1 cellular context compared by ENCODE assay signal in the genomic region with DNA sequence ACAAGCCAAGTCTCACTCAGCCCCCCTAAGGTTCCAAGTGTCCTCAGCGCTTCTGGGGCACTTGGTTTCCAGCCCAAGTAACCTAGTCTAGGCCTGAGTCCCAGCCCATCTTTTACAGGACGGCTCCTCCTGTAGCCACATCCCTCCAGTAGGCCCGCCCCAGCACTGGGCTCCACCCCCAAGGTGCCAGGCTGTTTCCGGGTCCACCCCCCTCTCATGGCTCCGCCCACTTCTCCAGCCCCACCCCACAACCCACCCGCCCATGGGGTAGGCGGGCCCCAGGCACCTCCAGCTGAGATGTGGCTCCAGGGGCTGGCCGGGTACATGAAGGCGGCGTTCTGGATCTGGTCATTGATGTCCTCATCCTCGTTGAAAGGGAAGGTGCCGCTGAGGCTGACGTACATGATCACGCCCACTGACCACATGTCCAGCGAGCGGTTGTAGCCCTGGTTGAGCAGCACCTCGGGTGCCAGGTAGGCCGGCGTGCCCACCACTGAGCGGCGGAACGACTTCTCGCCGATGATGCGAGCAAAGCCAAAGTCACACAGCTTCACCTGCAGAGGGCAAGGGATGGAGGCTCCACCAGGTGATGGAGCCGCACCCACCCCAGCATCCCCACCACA.
TF ChIP-seq lines count a peak whose summit lies in the region.

No MANE protein-coding gene starts in this region.

TF ChIP-seq in HepG2, 621 proteins besides CTCF, POLR2A, EP300 and RAD21:
- TF ChIP-seq ZNF546 (CRISPR knock-in tag; conservative IDR thresholded peaks at IDR 0.05) (no peak), ZNF329 (CRISPR knock-in tag; IDR thresholded peaks at IDR 0.05; ENCODE audit: low read depth) (no peak), ZBTB1 (CRISPR knock-in tag; IDR thresholded peaks at IDR 0.05; ENCODE audit: borderline replicate concordance) (no peak), HNRNPK (IDR thresholded peaks at IDR 0.05; ENCODE audit: low read depth, low read length, poor library complexity, severe bottlenecking) (no peak), NR2F2 (IDR thresholded peaks at IDR 0.05; ENCODE audit: borderline replicate concordance, low read depth) (no peak), HNRNPUL1 (IDR thresholded peaks at IDR 0.05; ENCODE audit: low read depth, low read length) (no peak), TBP (CRISPR knock-in tag; IDR thresholded peaks at IDR 0.05) (no peak), ZSCAN25 (CRISPR knock-in tag; IDR thresholded peaks at IDR 0.05) (no peak), ZNF317 (CRISPR knock-in tag; IDR thresholded peaks at IDR 0.05) (no peak), ZBTB20 (CRISPR knock-in tag; IDR thresholded peaks at IDR 0.05; ENCODE audit: borderline replicate concordance, low read depth) (no peak)
- TF ChIP-seq, protein P1, sequence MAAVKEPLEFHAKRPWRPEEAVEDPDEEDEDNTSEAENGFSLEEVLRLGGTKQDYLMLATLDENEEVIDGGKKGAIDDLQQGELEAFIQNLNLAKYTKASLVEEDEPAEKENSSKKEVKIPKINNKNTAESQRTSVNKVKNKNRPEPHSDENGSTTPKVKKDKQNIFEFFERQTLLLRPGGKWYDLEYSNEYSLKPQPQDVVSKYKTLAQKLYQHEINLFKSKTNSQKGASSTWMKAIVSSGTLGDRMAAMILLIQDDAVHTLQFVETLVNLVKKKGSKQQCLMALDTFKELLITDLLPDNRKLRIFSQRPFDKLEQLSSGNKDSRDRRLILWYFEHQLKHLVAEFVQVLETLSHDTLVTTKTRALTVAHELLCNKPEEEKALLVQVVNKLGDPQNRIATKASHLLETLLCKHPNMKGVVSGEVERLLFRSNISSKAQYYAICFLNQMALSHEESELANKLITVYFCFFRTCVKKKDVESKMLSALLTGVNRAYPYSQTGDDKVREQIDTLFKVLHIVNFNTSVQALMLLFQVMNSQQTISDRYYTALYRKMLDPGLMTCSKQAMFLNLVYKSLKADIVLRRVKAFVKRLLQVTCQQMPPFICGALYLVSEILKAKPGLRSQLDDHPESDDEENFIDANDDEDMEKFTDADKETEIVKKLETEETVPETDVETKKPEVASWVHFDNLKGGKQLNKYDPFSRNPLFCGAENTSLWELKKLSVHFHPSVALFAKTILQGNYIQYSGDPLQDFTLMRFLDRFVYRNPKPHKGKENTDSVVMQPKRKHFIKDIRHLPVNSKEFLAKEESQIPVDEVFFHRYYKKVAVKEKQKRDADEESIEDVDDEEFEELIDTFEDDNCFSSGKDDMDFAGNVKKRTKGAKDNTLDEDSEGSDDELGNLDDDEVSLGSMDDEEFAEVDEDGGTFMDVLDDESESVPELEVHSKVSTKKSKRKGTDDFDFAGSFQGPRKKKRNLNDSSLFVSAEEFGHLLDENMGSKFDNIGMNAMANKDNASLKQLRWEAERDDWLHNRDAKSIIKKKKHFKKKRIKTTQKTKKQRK (IDR thresholded peaks at IDR 0.05; ENCODE audit: low read length), result no peak
- TF ChIP-seq, protein P2, sequence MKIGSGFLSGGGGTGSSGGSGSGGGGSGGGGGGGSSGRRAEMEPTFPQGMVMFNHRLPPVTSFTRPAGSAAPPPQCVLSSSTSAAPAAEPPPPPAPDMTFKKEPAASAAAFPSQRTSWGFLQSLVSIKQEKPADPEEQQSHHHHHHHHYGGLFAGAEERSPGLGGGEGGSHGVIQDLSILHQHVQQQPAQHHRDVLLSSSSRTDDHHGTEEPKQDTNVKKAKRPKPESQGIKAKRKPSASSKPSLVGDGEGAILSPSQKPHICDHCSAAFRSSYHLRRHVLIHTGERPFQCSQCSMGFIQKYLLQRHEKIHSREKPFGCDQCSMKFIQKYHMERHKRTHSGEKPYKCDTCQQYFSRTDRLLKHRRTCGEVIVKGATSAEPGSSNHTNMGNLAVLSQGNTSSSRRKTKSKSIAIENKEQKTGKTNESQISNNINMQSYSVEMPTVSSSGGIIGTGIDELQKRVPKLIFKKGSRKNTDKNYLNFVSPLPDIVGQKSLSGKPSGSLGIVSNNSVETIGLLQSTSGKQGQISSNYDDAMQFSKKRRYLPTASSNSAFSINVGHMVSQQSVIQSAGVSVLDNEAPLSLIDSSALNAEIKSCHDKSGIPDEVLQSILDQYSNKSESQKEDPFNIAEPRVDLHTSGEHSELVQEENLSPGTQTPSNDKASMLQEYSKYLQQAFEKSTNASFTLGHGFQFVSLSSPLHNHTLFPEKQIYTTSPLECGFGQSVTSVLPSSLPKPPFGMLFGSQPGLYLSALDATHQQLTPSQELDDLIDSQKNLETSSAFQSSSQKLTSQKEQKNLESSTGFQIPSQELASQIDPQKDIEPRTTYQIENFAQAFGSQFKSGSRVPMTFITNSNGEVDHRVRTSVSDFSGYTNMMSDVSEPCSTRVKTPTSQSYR (CRISPR knock-in tag; IDR thresholded peaks at IDR 0.05; ENCODE audit: borderline replicate concordance), result no peak
TF ChIP-seq in HepG2: peak in this region for 0.
